In the genomic region with DNA sequence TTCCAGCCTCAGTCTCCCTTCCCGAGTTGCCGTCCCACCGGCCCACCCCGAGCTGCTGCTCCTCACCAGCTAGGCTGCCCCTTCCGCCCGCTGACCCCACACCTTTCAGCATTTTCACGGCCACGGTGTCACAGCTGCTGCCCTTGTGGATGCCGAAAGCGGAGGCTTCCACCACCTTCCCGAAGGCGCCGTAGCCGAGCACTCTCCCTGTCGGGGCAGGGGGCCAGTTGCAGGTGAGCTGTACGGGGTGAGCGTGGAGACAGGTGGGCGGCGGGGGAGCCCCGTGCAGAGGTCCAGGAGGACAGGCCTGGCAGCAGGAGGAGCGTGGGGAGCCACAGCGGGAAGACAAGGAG, we compare ENCODE assay signal across 23 cellular contexts. TPM values are rescaled to one million over a fixed set of nuclear protein-coding genes. Genes with fewer than 3 reads are reported as not detected.
A peak's percentile ranks its signal among the peaks of the same experiment; 100 is the strongest.
DNase-seq lines count a peak whose midpoint lies in the region; TF ChIP-seq lines count a peak whose summit lies in the region.
"Had no signal": no experiment of that assay in that cellular context is flagged by ENCODE, and none has a peak within 500 bp of the region (broad histone marks: within the 10 kb centered on the region; RNA-seq: fewer than 3 reads in every experiment).

No MANE protein-coding gene starts in this region.

- TF ChIP-seq CTCF in endodermal cell (conservative IDR thresholded peaks at IDR 0.05) (no peak), neural cell (IDR thresholded peaks at IDR 0.05; ENCODE audit: poor library complexity, severe bottlenecking) (no peak), GM13977 (IDR thresholded peaks at IDR 0.05; ENCODE audit: extremely low read depth, insufficient read depth, missing control alignments) (no peak), endothelial cell (IDR thresholded peaks at IDR 0.05; ENCODE audit: unreplicated experiment) (no peak)

- H2AFZ ChIP-seq in neural cell (ENCODE audit: low read depth, low read length), result no peak overlapping the region
- H2AFZ ChIP-seq: parathyroid adenoma had no signal

- H3K79me2 ChIP-seq in neural cell (replicated peaks; ENCODE audit: insufficient read depth, low read length), result no peaks in the 10 kb centered on the region
- H3K79me2 ChIP-seq: parathyroid adenoma had no signal

- H3K9me3 Mint-ChIP-seq in endodermal cell (no peaks in the 10 kb centered on the region), endothelial cell (ENCODE audit: unreplicated experiment) (no peaks in the 10 kb centered on the region)
- H3K9me3 Mint-ChIP-seq: activated naive CD4-positive, alpha-beta T cell treated with anti-CD3 and anti-CD28 coated beads, Interleukin-2, amount 50 U/mL, for 24 hours; activated T-helper 1 cell treated with anti-CD3 and anti-CD28 coated beads, Interleukin-12 subunit alpha, Interleukin-12 subunit beta, Interleukin-2, Interleukin-4 antibody, amounts not matched to agents 30 ng/mL and 10 ng/mL and 1 ng/mL, durations not matched to agents 14 hours and 24 hours and 36 hours; CD4-positive, CD25-positive, alpha-beta regulatory T cell; naive B cell had no signal

- H3K27me3 ChIP-seq in MG63 (peaks cover 8% of the 10 kb centered on the region), endodermal cell (ENCODE audit: control insufficient read depth, insufficient read depth, low read length, poor library complexity, severe bottlenecking) (peaks cover 7% of the 10 kb centered on the region), neural cell (ENCODE audit: insufficient read depth, low read depth, low read length) (peaks cover 3% of the 10 kb centered on the region)
- H3K27me3 ChIP-seq: vagina had no signal

- in situ Hi-C loops in GM13977 (cut with MboI; ENCODE audit: low pct_unique_long_range_greater_than_20kb, low sequenced_read_pairs, unreplicated experiment), result no loop called here

- H3K27ac Mint-ChIP-seq in endodermal cell, result no peak overlapping the region
- no peak overlapping the region for H3K27ac Mint-ChIP-seq in endothelial cell (ENCODE audit: unreplicated experiment)
- H3K27ac Mint-ChIP-seq: activated naive CD4-positive, alpha-beta T cell treated with anti-CD3 and anti-CD28 coated beads, Interleukin-2, amount 50 U/mL, for 24 hours; activated T-helper 1 cell treated with anti-CD3 and anti-CD28 coated beads, Interleukin-12 subunit alpha, Interleukin-12 subunit beta, Interleukin-2, Interleukin-4 antibody, amounts not matched to agents 30 ng/mL and 10 ng/mL and 1 ng/mL, durations not matched to agents 14 hours and 24 hours and 36 hours; naive B cell had no signal

- peak overlapping the region; percentile 60 for H3K4me3 Mint-ChIP-seq in endodermal cell
- no peak overlapping the region for H3K4me3 Mint-ChIP-seq in endothelial cell (ENCODE audit: unreplicated experiment)
- H3K4me3 Mint-ChIP-seq: activated naive CD4-positive, alpha-beta T cell treated with anti-CD3 and anti-CD28 coated beads, Interleukin-2, amount 50 U/mL, for 24 hours; activated T-helper 1 cell treated with anti-CD3 and anti-CD28 coated beads, Interleukin-12 subunit alpha, Interleukin-12 subunit beta, Interleukin-2, Interleukin-4 antibody, amounts not matched to agents 30 ng/mL and 10 ng/mL and 1 ng/mL, durations not matched to agents 14 hours and 24 hours and 36 hours had no signal

- no peaks in the 10 kb centered on the region for H3K9me2 ChIP-seq in neural cell (ENCODE audit: insufficient read depth, low read length)
- H3K9me2 ChIP-seq: SK-N-SH had no signal

- H3F3A ChIP-seq in neural cell (ENCODE audit: insufficient read depth, low read length, poor library complexity, severe bottlenecking), result no peaks in the 10 kb centered on the region

- H3K27ac ChIP-seq in endodermal cell (ENCODE audit: low read depth, low read length) (no peak overlapping the region), neural cell (ENCODE audit: low read length) (no peak overlapping the region)
- H3K27ac ChIP-seq: parathyroid adenoma, vagina had no signal

- no peak for TF ChIP-seq EP300 in neural cell (conservative IDR thresholded peaks at IDR 0.05; ENCODE audit: poor library complexity, severe bottlenecking)

- H3K9ac ChIP-seq in ES-I3 (ENCODE audit: low read depth, low read length) (peak overlapping the region; percentile 74; the same call in 1 of the 2 replicates), endodermal cell (ENCODE audit: extremely low read depth, low read length, poor library complexity, severe bottlenecking) (no peak overlapping the region), neural cell (ENCODE audit: low read length) (no peak overlapping the region)
- H3K9ac ChIP-seq: parathyroid adenoma, SK-N-SH had no signal

- H3K4me1 Mint-ChIP-seq in endodermal cell (peaks cover 3% of the 10 kb centered on the region), endothelial cell (ENCODE audit: unreplicated experiment) (peaks cover 32% of the 10 kb centered on the region)

- H3K4me2 ChIP-seq in neural cell (ENCODE audit: low read length), result no peak overlapping the region

- H3K4me1 ChIP-seq in ES-I3 (ENCODE audit: insufficient read depth, low read length) (no peaks in the 10 kb centered on the region; the same call in 1 of the 2 replicates), endodermal cell (ENCODE audit: control insufficient read depth, insufficient read depth, low read length) (no peaks in the 10 kb centered on the region)
- H3K4me1 ChIP-seq: parathyroid adenoma, vagina had no signal

- H4K20me1 ChIP-seq in neural cell (ENCODE audit: insufficient read depth), result no peaks in the 10 kb centered on the region

- TF ChIP-seq RAD21 in neural cell (conservative IDR thresholded peaks at IDR 0.05), result no peak

- H3K4me3 ChIP-seq in MG63 (peak overlapping the region; percentile 39; the same call in 1 of the 2 replicates), endodermal cell (ENCODE audit: low read length) (no peak overlapping the region), neural cell (ENCODE audit: low read length) (peak overlapping the region; percentile 72)

- H3K9me3 ChIP-seq in ES-I3 (ENCODE audit: control insufficient read depth, insufficient read depth, low read length), result no peaks in the 10 kb centered on the region
- H3K9me3 ChIP-seq in MG63, result no peaks in the 10 kb centered on the region
- H3K9me3 ChIP-seq in endodermal cell (ENCODE audit: control insufficient read depth, low read length), result no peaks in the 10 kb centered on the region
- no peaks in the 10 kb centered on the region for H3K9me3 ChIP-seq in neural cell (ENCODE audit: low read length)
- H3K9me3 ChIP-seq: SK-N-SH, vagina had no signal

- H3K36me3 Mint-ChIP-seq in endodermal cell (ENCODE audit: low read depth), result no peaks in the 10 kb centered on the region
- H3K36me3 Mint-ChIP-seq in endothelial cell (ENCODE audit: low read depth, unreplicated experiment), result peaks cover 44% of the 10 kb centered on the region
- H3K36me3 Mint-ChIP-seq: activated naive CD4-positive, alpha-beta T cell treated with anti-CD3 and anti-CD28 coated beads, Interleukin-2, amount 50 U/mL, for 24 hours; CD4-positive, CD25-positive, alpha-beta regulatory T cell; naive B cell had no signal

- DNase-seq in MG63 (no peak), endodermal cell (no peak), pons (ENCODE audit: low spot score) (no peak), GM13977 (ENCODE audit: low spot score) (no peak), AG08396 (ENCODE audit: low spot score) (no peak), endothelial cell (ENCODE audit: low spot score) (no peak)
- DNase-seq: dermis blood vessel endothelial cell, KG1, naive B cell, RPMI8226 had no signal

- H3K27me3 Mint-ChIP-seq in endodermal cell (ENCODE audit: insufficient read depth) (peaks cover 30% of the 10 kb centered on the region), endothelial cell (ENCODE audit: unreplicated experiment) (peaks cover 39% of the 10 kb centered on the region)
- H3K27me3 Mint-ChIP-seq: activated naive CD4-positive, alpha-beta T cell treated with anti-CD3 and anti-CD28 coated beads, Interleukin-2, amount 50 U/mL, for 24 hours; CD4-positive, CD25-positive, alpha-beta regulatory T cell had no signal

- H3K36me3 ChIP-seq in ES-I3 (ENCODE audit: insufficient read depth, low read length) (no peaks in the 10 kb centered on the region), MG63 (no peaks in the 10 kb centered on the region), endodermal cell (ENCODE audit: control insufficient read depth, insufficient read depth, low read length) (no peaks in the 10 kb centered on the region), neural cell (ENCODE audit: insufficient read depth, low read length) (no peaks in the 10 kb centered on the region)
- H3K36me3 ChIP-seq: vagina had no signal

- 88 to 94% methylated on average over 15 to 22 of the region's 22 CpGs for WGBS in endodermal cell (ENCODE audit: insufficient coverage in 1 of 2, insufficient read length in 1 of 2), 2 experiments

TF ChIP-seq in neural cell, 6 proteins besides CTCF, POLR2A, EP300 and RAD21 (continues in another document):
- TF ChIP-seq TAF1 (IDR thresholded peaks at IDR 0.05; ENCODE audit: low read depth) (no peak), SMC3 (conservative IDR thresholded peaks at IDR 0.05; ENCODE audit: poor library complexity) (no peak), EZH2 (IDR thresholded peaks at IDR 0.05; ENCODE audit: borderline replicate concordance, insufficient read depth, low read length, poor library complexity, severe bottlenecking) (no peak), POLR2AphosphoS5 (IDR thresholded peaks at IDR 0.05) (no peak), MXI1 (conservative IDR thresholded peaks at IDR 0.05; ENCODE audit: poor library complexity, severe bottlenecking) (no peak)

RNA-seq across cellular contexts. Expression of a gene that starts 28.2 kb away (rescaled TPM):
- total RNA-seq in MG63 (2014; rRNA removed; shearing (Covaris generic); ENCODE audit: low replicate concordance), result not detected in 2 replicates
- total RNA-seq in endodermal cell, result under 1 TPM in 1 of 2 donors, not detected in 1; 0.57 TPM
- not detected for polyA plus RNA-seq in endodermal cell (2013, experiment 1 of 2)
- not detected for polyA plus RNA-seq in endodermal cell (2013, experiment 2 of 2)
- polyA plus RNA-seq in neural cell, result not detected in 2 replicates
- not detected in 2 replicates for polyA minus RNA-seq in neural cell
- total RNA-seq in endothelial cell (ENCODE audit: unreplicated experiment), result 5.4 TPM
- total RNA-seq: activated T-helper 1 cell treated with anti-CD3 and anti-CD28 coated beads, Interleukin-12 subunit alpha, Interleukin-12 subunit beta, Interleukin-2, Interleukin-4 antibody, amounts not matched to agents 30 ng/mL and 10 ng/mL and 1 ng/mL, durations not matched to agents 14 hours and 24 hours and 36 hours; cardiac septum; CD4-positive, CD25-positive, alpha-beta regulatory T cell; glomerular endothelial cell; right cardiac atrium; T-helper 2 cell treated with Interferon-gamma antibody and Interleukin-4, amounts not matched to agents 100 ng/mL and 5 ng/mL, for 36 hours; vagina had no signal
- polyA plus RNA-seq: endothelial cell of umbilical vein, right cardiac atrium, SK-N-SH had no signal

RNA-seq across cellular contexts. Expression of a gene that starts 29.9 kb away (rescaled TPM):
- total RNA-seq in MG63 (2014; rRNA removed; shearing (Covaris generic); ENCODE audit: low replicate concordance), result 0.10 and 1.3 TPM in 2 replicates
- total RNA-seq in endodermal cell, result 1 to 10 TPM; 6.9 to 7.9 TPM
- polyA plus RNA-seq in endodermal cell (2013, experiment 1 of 2), result 5.0 TPM
- 5.1 TPM for polyA plus RNA-seq in endodermal cell (2013, experiment 2 of 2)
- 0.04 and 4.1 TPM in 2 replicates for polyA plus RNA-seq in neural cell
- polyA minus RNA-seq in neural cell, result 0.24 and 2.3 TPM in 2 replicates
- total RNA-seq in endothelial cell (ENCODE audit: unreplicated experiment), result 541 TPM

Comparison
In these comparisons a context has a peak if more than half of its experiments do, and no peak if none do; other contexts are left out.
1. RNA of a gene that starts 29.9 kb away (total RNA-seq): 541 TPM in endothelial cell (single experiment); 6.9 to 7.9 TPM in endodermal cell and 0.10 to 1.3 TPM in MG63; every median in the first group is over 10 times any median in the second.